9 cellular contexts compared by ENCODE assay signal in genomic region chr13:22926176-22927007, GRCh38.
DNase-seq lines count a peak whose midpoint lies in the region; FAIRE-seq and TF ChIP-seq lines count a peak whose summit lies in the region.
"Had no signal": no experiment of that assay in that cellular context is flagged by ENCODE, and none has a peak within 500 bp of the region (broad histone marks: within the 10 kb centered on the region; RNA-seq: fewer than 3 reads in every experiment).

No MANE protein-coding gene starts in this region.

- no peaks in the 10 kb centered on the region for H3K9me2 ChIP-seq in OCI-LY7 (ENCODE audit: insufficient read depth, low read length)

- H3K79me2 ChIP-seq in astrocyte (ENCODE audit: insufficient read depth, low read length) (no peaks in the 10 kb centered on the region), OCI-LY7 (ENCODE audit: insufficient read depth, low read depth, low read length) (no peaks in the 10 kb centered on the region)

- no peak overlapping the region for H3K4me3 Mint-ChIP-seq in astrocyte (ENCODE audit: unreplicated experiment)

- H3K4me1 ChIP-seq in astrocyte (ENCODE audit: insufficient read depth, low read length) (no peaks in the 10 kb centered on the region), subcutaneous abdominal adipose tissue (ENCODE audit: control insufficient read depth in 5 of 5, insufficient read depth in 5 of 5, low read length in 5 of 5) (peaks cover 1 to 19% (median 13%) of the 10 kb centered on the region in 5 donors), OCI-LY7 (ENCODE audit: insufficient read depth, low read length, poor library complexity, severe bottlenecking) (no peaks in the 10 kb centered on the region)

- peaks cover 2% of the 10 kb centered on the region for H3K4me1 Mint-ChIP-seq in astrocyte (ENCODE audit: low read depth, unreplicated experiment)

- peaks cover 3% of the 10 kb centered on the region for H3K9me3 Mint-ChIP-seq in astrocyte (ENCODE audit: unreplicated experiment)

- H4K20me1 ChIP-seq in astrocyte (ENCODE audit: insufficient read depth, low read length): no peaks in the 10 kb centered on the region
- no peaks in the 10 kb centered on the region for H4K20me1 ChIP-seq in OCI-LY7 (ENCODE audit: insufficient read depth, low read length)

- peak overlapping the region; percentile 23 for H3K4me3 ChIP-seq in astrocyte (ENCODE audit: insufficient read depth, low read depth, low read length)
- H3K4me3 ChIP-seq in subcutaneous abdominal adipose tissue (ENCODE audit: low read depth in 1 of 5, low read length in 5 of 5): peak overlapping the region in 4 of 5 donors; percentile 58 to 78 (median 68)
- H3K4me3 ChIP-seq in OCI-LY7 (ENCODE audit: low read depth, low read length, poor library complexity, severe bottlenecking): no peak overlapping the region

- no peak for FAIRE-seq in astrocyte (lab: Jason Lieb, UNC)

- DNase-seq in DMS53 (lab: John Stamatoyannopoulos, UW) (peak; percentile 55), DMS53 treated with DMSO at 0.1 percent for 48 hours (lab: John Stamatoyannopoulos, UW; ENCODE audit: unreplicated experiment) (no peak), astrocyte (ENCODE audit: low read depth) (peak; percentile 12), T-helper 1 cell (no peak), OCI-LY7 (ENCODE audit: low spot score) (no peak)
- DNase-seq in activated CD4-positive, alpha-beta T cell treated with anti-CD3 and anti-CD28 coated beads, Interleukin-2, amount 50 U/mL, for 4 hours: no peak

- H3K36me3 Mint-ChIP-seq in astrocyte (ENCODE audit: low read depth, unreplicated experiment): no peaks in the 10 kb centered on the region

- no peak overlapping the region for H3K27ac Mint-ChIP-seq in astrocyte (ENCODE audit: unreplicated experiment)

- no TSS peak for BruUV-seq in OCI-LY7 (replicated peaks; lab: Mats Ljungman, UMichigan)

- H3K27me3 Mint-ChIP-seq in astrocyte (ENCODE audit: low read depth, unreplicated experiment): peaks cover 10% of the 10 kb centered on the region

- H3K27ac ChIP-seq in astrocyte (ENCODE audit: low read depth, low read length) (no peak overlapping the region), layer of hippocampus (ENCODE audit: low read depth, low read length) (peak overlapping the region; percentile 30), subcutaneous abdominal adipose tissue (ENCODE audit: low read depth, low read length) (peak overlapping the region; percentile 57), OCI-LY7 (ENCODE audit: low read depth, low read length, poor library complexity, severe bottlenecking) (no peak overlapping the region)
- H3K27ac ChIP-seq: 22Rv1 had no signal

- H2AFZ ChIP-seq in astrocyte (ENCODE audit: low read depth, low read length) (peak overlapping the region; percentile 75), OCI-LY7 (ENCODE audit: low read length) (no peak overlapping the region)

- H3K36me3 ChIP-seq in astrocyte (ENCODE audit: insufficient read depth, low read length): no peaks in the 10 kb centered on the region
- no peaks in the 10 kb centered on the region for H3K36me3 ChIP-seq in subcutaneous abdominal adipose tissue (ENCODE audit: control insufficient read depth in 5 of 5, insufficient read depth in 5 of 5, low read length in 5 of 5)
- H3K36me3 ChIP-seq in OCI-LY7 (ENCODE audit: insufficient read depth, low read length): no peaks in the 10 kb centered on the region

- no peaks in the 10 kb centered on the region for H3K27me3 ChIP-seq in astrocyte (ENCODE audit: insufficient read depth, low read length)
- H3K27me3 ChIP-seq in layer of hippocampus (ENCODE audit: control insufficient read depth, insufficient read depth, low read length): peaks cover 8% of the 10 kb centered on the region
- no peaks in the 10 kb centered on the region for H3K27me3 ChIP-seq in subcutaneous abdominal adipose tissue (ENCODE audit: control insufficient read depth in 5 of 5, insufficient read depth in 4 of 5, low read length in 5 of 5)

- H3K9me3 ChIP-seq in astrocyte (ENCODE audit: insufficient read depth, low read depth, low read length) (no peaks in the 10 kb centered on the region), subcutaneous abdominal adipose tissue (ENCODE audit: control insufficient read depth in 5 of 5, low read length in 5 of 5) (no peaks in the 10 kb centered on the region), OCI-LY7 (ENCODE audit: low read length) (no peaks in the 10 kb centered on the region)

- CTCF ChIA-PET in OCI-LY7 (lab: Charles Lee; ENCODE audit: unreplicated experiment): no interaction called here

- POLR2A ChIA-PET in OCI-LY7 (lab: Charles Lee): no interaction called here

- no peak for TF ChIP-seq CTCF in astrocyte (IDR thresholded peaks at IDR 0.05; ENCODE audit: insufficient read depth, low read depth, low read length)
- no peak for TF ChIP-seq CTCF in OCI-LY7 (conservative IDR thresholded peaks at IDR 0.05; ENCODE audit: low read length)

- H3K9ac ChIP-seq in astrocyte (ENCODE audit: low read length) (no peak overlapping the region), subcutaneous abdominal adipose tissue (ENCODE audit: low read length in 5 of 5) (peak overlapping the region in 4 of 5 donors; percentile 53 to 77 (median 64))

- peak overlapping the region; percentile 80 for H3K4me2 ChIP-seq in astrocyte (ENCODE audit: low read length)
- H3K4me2 ChIP-seq in OCI-LY7 (ENCODE audit: low read length): no peak overlapping the region

- intact Hi-C loops in OCI-LY7 (cut with micrococcal nuclease; ENCODE audit: unreplicated experiment): no loop called here

Comparison
In these comparisons a context has a peak if more than half of its experiments do, and no peak if none do; other contexts are left out.
1. DNase-seq: peak in DMS53 (single experiment) and astrocyte (single experiment); none in DMS53 treated with DMSO at 0.1 percent for 48 hours (single experiment), T-helper 1 cell (0 of 5), activated CD4-positive, alpha-beta T cell treated with anti-CD3 and anti-CD28 coated beads, Interleukin-2, amount 50 U/mL, for 4 hours (0 of 2) and OCI-LY7 (single experiment).
2. H3K27ac ChIP-seq: peak in layer of hippocampus (single experiment) and subcutaneous abdominal adipose tissue (single experiment); none in astrocyte (single experiment) and OCI-LY7 (single experiment).